ENCODE assay signal across 9 cellular contexts in genomic region chr14:100283984-100284881, GRCh38. TPM values are rescaled to one million over a fixed set of nuclear protein-coding genes. Genes with fewer than 3 reads are reported as not detected.
A peak's percentile ranks its signal among the peaks of the same experiment; 100 is the strongest.
DNase-seq lines count a peak whose midpoint lies in the region; ATAC-seq and TF ChIP-seq lines count a peak whose summit lies in the region.
"Had no signal": no experiment of that assay in that cellular context is flagged by ENCODE, and none has a peak within 500 bp of the region (broad histone marks: within the 10 kb centered on the region; RNA-seq: fewer than 3 reads in every experiment).

No MANE protein-coding gene starts in this region.

- peaks cover 50% of the 10 kb centered on the region for H3K4me1 ChIP-seq in mammary epithelial cell (ENCODE audit: insufficient read depth, low read length)

- H2AFZ ChIP-seq in mammary epithelial cell (ENCODE audit: low read depth, low read length): no peak overlapping the region

- TF ChIP-seq CTCF in mammary epithelial cell (conservative IDR thresholded peaks at IDR 0.05 in 1 of 2, IDR thresholded peaks at IDR 0.05 in 1 of 2; ENCODE audit: extremely low read depth in 1 of 2, insufficient read depth in 1 of 2, low read depth in 1 of 2, low read length in 2 of 2): no peak

- no peak overlapping the region for H3K9ac ChIP-seq in mammary epithelial cell (ENCODE audit: insufficient read depth, low read length)

- CTCF ChIA-PET in mammary epithelial cell (lab: Charles Lee; ENCODE audit: low non-redundant PET): interaction anchor here (0.6 kb wide), 1 partner anchor 21 kb away, joined by 3 read pairs; no protein-coding TSS in a partner anchor

- POLR2A ChIA-PET in naive thymus-derived CD8-positive, alpha-beta T cell (lab: Charles Lee): interaction anchor here (0.6 to 2.1 kb wide), 4 partner anchors 38 to 146 kb away, joined by 3 to 6 read pairs (median 5); no protein-coding TSS in a partner anchor

- peaks cover 21% of the 10 kb centered on the region for H3K4me1 Mint-ChIP-seq in stimulated activated naive CD8-positive, alpha-beta T cell treated with anti-CD3 and anti-CD28 coated beads, Interleukin-15, Interleukin-2, amounts not matched to agents 100 ng/mL and 50 ng/mL, for 24 hours (ENCODE audit: low read depth)
- peaks cover 11 to 23% (median 15%) of the 10 kb centered on the region in 4 donors for H3K4me1 Mint-ChIP-seq in naive thymus-derived CD8-positive, alpha-beta T cell

- in situ Hi-C loops in mammary epithelial cell (cut with MboI; ENCODE audit: low sequenced_read_pairs in 2 of 2): no loop called here

- H3K4me3 ChIP-seq in mammary epithelial cell (replicated peaks in 1 of 3; ENCODE audit: insufficient read depth in 1 of 3, low read depth in 2 of 3, low read length in 3 of 3): no peak overlapping the region

- H4K20me1 ChIP-seq in mammary epithelial cell (ENCODE audit: insufficient read depth, low read length): no peaks in the 10 kb centered on the region

- no peaks in the 10 kb centered on the region for H3K27me3 Mint-ChIP-seq in stimulated activated naive CD8-positive, alpha-beta T cell treated with anti-CD3 and anti-CD28 coated beads, Interleukin-15, Interleukin-2, amounts not matched to agents 100 ng/mL and 50 ng/mL, for 24 hours
- no peaks in the 10 kb centered on the region for H3K27me3 Mint-ChIP-seq in naive thymus-derived CD8-positive, alpha-beta T cell

- no peaks in the 10 kb centered on the region for H3K9me3 ChIP-seq in mammary epithelial cell (replicated peaks; ENCODE audit: insufficient read depth, low read length)

- H3K4me2 ChIP-seq in mammary epithelial cell (ENCODE audit: insufficient read depth, low read depth, low read length): peak overlapping the region; percentile 99

- peaks cover 41% of the 10 kb centered on the region for H3K79me2 ChIP-seq in mammary epithelial cell (ENCODE audit: insufficient read depth, low read length)

- no peak for ATAC-seq in stimulated activated naive CD8-positive, alpha-beta T cell treated with anti-CD3 and anti-CD28 coated beads, Interleukin-15, Interleukin-2, amounts not matched to agents 100 U/mL and 50 U/mL, for 24 hours
- no peak for ATAC-seq in naive thymus-derived CD8-positive, alpha-beta T cell

- peak overlapping the region; percentile 47 for H3K4me3 Mint-ChIP-seq in stimulated activated naive CD8-positive, alpha-beta T cell treated with anti-CD3 and anti-CD28 coated beads, Interleukin-15, Interleukin-2, amounts not matched to agents 100 ng/mL and 50 ng/mL, for 24 hours
- peak overlapping the region; percentile 44 to 82 (median 72) for H3K4me3 Mint-ChIP-seq in naive thymus-derived CD8-positive, alpha-beta T cell

- no peak overlapping the region for H3K27ac ChIP-seq in mammary epithelial cell (ENCODE audit: insufficient read depth, low read depth, low read length)

- dilution Hi-C loops in mammary epithelial cell (cut with HindIII; ENCODE audit: low sequenced_read_pairs): loop anchor here (5.0 kb wide), 1 partner anchor 57 kb away; no protein-coding TSS in a partner anchor

- no peaks in the 10 kb centered on the region for H3K9me3 Mint-ChIP-seq in stimulated activated naive CD8-positive, alpha-beta T cell treated with anti-CD3 and anti-CD28 coated beads, Interleukin-15, Interleukin-2, amounts not matched to agents 100 ng/mL and 50 ng/mL, for 24 hours
- no peaks in the 10 kb centered on the region for H3K9me3 Mint-ChIP-seq in naive thymus-derived CD8-positive, alpha-beta T cell

- no TSS peak for BruUV-seq in mammary epithelial cell (replicated peaks; lab: Mats Ljungman, UMichigan)

- intact Hi-C loops in mammary epithelial cell (cut with micrococcal nuclease): loop anchor here (2.0 kb wide), 1 partner anchor 43 kb away; no protein-coding TSS in a partner anchor

- 83% methylated on average over 25 of the region's 26 CpGs for WGBS in mammary epithelial cell (ENCODE audit: low coverage, missing lambda C conversion rate)

- H3K36me3 Mint-ChIP-seq in stimulated activated naive CD8-positive, alpha-beta T cell treated with anti-CD3 and anti-CD28 coated beads, Interleukin-15, Interleukin-2, amounts not matched to agents 100 ng/mL and 50 ng/mL, for 24 hours (ENCODE audit: low read depth): peaks cover 12% of the 10 kb centered on the region
- H3K36me3 Mint-ChIP-seq in naive thymus-derived CD8-positive, alpha-beta T cell: peaks cover 0 to 14% (median 2%) of the 10 kb centered on the region in 3 donors

- H3K27me3 ChIP-seq in mammary epithelial cell (ENCODE audit: insufficient read depth, low read length): no peaks in the 10 kb centered on the region

- peak overlapping the region; percentile 21 for H3K27ac Mint-ChIP-seq in stimulated activated naive CD8-positive, alpha-beta T cell treated with anti-CD3 and anti-CD28 coated beads, Interleukin-15, Interleukin-2, amounts not matched to agents 100 ng/mL and 50 ng/mL, for 24 hours
- H3K27ac Mint-ChIP-seq in naive thymus-derived CD8-positive, alpha-beta T cell: peak overlapping the region; percentile 51 to 90 (median 84)

- DNase-seq in stimulated activated naive CD8-positive, alpha-beta T cell treated with anti-CD3 and anti-CD28 coated beads, Interleukin-15, Interleukin-2, amounts not matched to agents 100 U/mL and 50 U/mL, for 24 hours: no peak
- DNase-seq in mammary epithelial cell (no peak), EL (no peak), iPS-NIHi11 (ENCODE audit: low spot score) (no peak), glomerular visceral epithelial cell (ENCODE audit: extremely low spot score) (no peak)
- DNase-seq in naive thymus-derived CD8-positive, alpha-beta T cell: no peak
- no peak for DNase-seq in stimulated activated naive CD4-positive, alpha-beta T cell (lab: John Stamatoyannopoulos, UW)

- no peaks in the 10 kb centered on the region for H3K36me3 ChIP-seq in mammary epithelial cell (ENCODE audit: insufficient read depth, low read length)

RNA-seq across cellular contexts. Expression of gene SLC25A29, which starts 22.0 kb away (rescaled TPM):
- total RNA-seq in mammary epithelial cell: 10 to 100 TPM in 1 of 2 donors, 1 to 10 TPM in 1; 8.0 to 29.7 TPM
- 11.6 TPM for polyA plus RNA-seq in mammary epithelial cell
- 5.9 TPM for polyA minus RNA-seq in mammary epithelial cell
- 10 to 100 TPM; 16.1 to 18.5 TPM for total RNA-seq in naive thymus-derived CD8-positive, alpha-beta T cell
- 1 to 10 TPM; 2.7 to 8.8 (median 4.1) TPM for polyA plus RNA-seq in naive thymus-derived CD8-positive, alpha-beta T cell

RNA-seq across cellular contexts. Expression of gene SLC25A47, which starts 38.9 kb away (rescaled TPM):
- not detected for total RNA-seq in mammary epithelial cell
- polyA plus RNA-seq in mammary epithelial cell: not detected
- not detected for polyA minus RNA-seq in mammary epithelial cell
- not detected for total RNA-seq in naive thymus-derived CD8-positive, alpha-beta T cell
- not detected for polyA plus RNA-seq in naive thymus-derived CD8-positive, alpha-beta T cell
- total RNA-seq: NCI-H460 had no signal

RNA-seq across cellular contexts. Expression of gene YY1, which starts 45.3 kb away (rescaled TPM):
- 10 to 100 TPM; 42.3 to 67.0 TPM for total RNA-seq in mammary epithelial cell
- 30.3 TPM for polyA plus RNA-seq in mammary epithelial cell
- polyA minus RNA-seq in mammary epithelial cell: 33.8 TPM
- total RNA-seq in naive thymus-derived CD8-positive, alpha-beta T cell: 100 to 1,000 TPM in 1 of 2 experiments, 10 to 100 TPM in 1; 93.2 to 102 TPM
- polyA plus RNA-seq in naive thymus-derived CD8-positive, alpha-beta T cell: 10 to 100 TPM; 15.0 to 16.5 (median 16.2) TPM
